20 cellular contexts compared by ENCODE assay signal in genomic region chr13:42649761-42650289, GRCh38.
"Had no signal": no experiment of that assay in that cellular context is flagged by ENCODE, and none has a peak within 500 bp of the region (broad histone marks: within the 10 kb centered on the region; RNA-seq: fewer than 3 reads in every experiment).

No MANE protein-coding gene starts in this region.

- H3K27ac Mint-ChIP-seq: activated CD8-positive, alpha-beta T cell treated with anti-CD3 and anti-CD28 coated beads for 36 hours; activated naive CD8-positive, alpha-beta T cell treated with anti-CD3 and anti-CD28 coated beads for 36 hours; activated T-cell treated with anti-CD3 and anti-CD28 coated beads, Interleukin-2, amount 50 U/mL, for 72 hours; endodermal cell; natural killer cell; progenitor cell of endocrine pancreas; stimulated activated effector memory CD8-positive, alpha-beta T cell treated with anti-CD3 and anti-CD28 coated beads, Interleukin-12 subunit alpha, Interleukin-12 subunit beta, amount 100 ng/mL, for 72 hours had no signal

- H3K36me3 ChIP-seq: breast epithelium, tibial artery had no signal

- H3K4me1 ChIP-seq: breast epithelium, tibial artery had no signal

- H3K4me3 Mint-ChIP-seq: activated CD8-positive, alpha-beta T cell treated with anti-CD3 and anti-CD28 coated beads for 36 hours; activated naive CD8-positive, alpha-beta T cell treated with anti-CD3 and anti-CD28 coated beads for 36 hours; activated T-cell treated with anti-CD3 and anti-CD28 coated beads, Interleukin-2, amount 50 U/mL, for 72 hours; endodermal cell; natural killer cell; stimulated activated effector memory CD8-positive, alpha-beta T cell treated with anti-CD3 and anti-CD28 coated beads, Interleukin-12 subunit alpha, Interleukin-12 subunit beta, amount 100 ng/mL, for 72 hours had no signal

- H3K9me3 ChIP-seq: breast epithelium, mucosa of descending colon, tibial artery had no signal

- H3K27ac ChIP-seq: breast epithelium, tibial artery had no signal

- H3K9me3 Mint-ChIP-seq: activated CD8-positive, alpha-beta T cell treated with anti-CD3 and anti-CD28 coated beads for 36 hours; activated naive CD8-positive, alpha-beta T cell treated with anti-CD3 and anti-CD28 coated beads for 36 hours; activated T-cell treated with anti-CD3 and anti-CD28 coated beads, Interleukin-2, amount 50 U/mL, for 72 hours; natural killer cell; stimulated activated effector memory CD8-positive, alpha-beta T cell treated with anti-CD3 and anti-CD28 coated beads, Interleukin-12 subunit alpha, Interleukin-12 subunit beta, amount 100 ng/mL, for 72 hours had no signal

- H3K27me3 ChIP-seq: breast epithelium, tibial artery had no signal

- ATAC-seq: activated CD8-positive, alpha-beta T cell treated with anti-CD3 and anti-CD28 coated beads for 36 hours; activated T-cell treated with anti-CD3 and anti-CD28 coated beads, Interleukin-2, amount 50 U/mL, for 72 hours; left cardiac atrium; mucosa of descending colon; natural killer cell; right cardiac atrium; stimulated activated effector memory CD8-positive, alpha-beta T cell treated with anti-CD3 and anti-CD28 coated beads, Interleukin-12 subunit alpha, Interleukin-12 subunit beta, amount 100 ng/mL, for 72 hours had no signal

- H3K4me3 ChIP-seq: breast epithelium, mucosa of descending colon, tibial artery had no signal

- H3K4me1 Mint-ChIP-seq: activated naive CD8-positive, alpha-beta T cell treated with anti-CD3 and anti-CD28 coated beads for 36 hours; natural killer cell; stimulated activated effector memory CD8-positive, alpha-beta T cell treated with anti-CD3 and anti-CD28 coated beads, Interleukin-12 subunit alpha, Interleukin-12 subunit beta, amount 100 ng/mL, for 72 hours had no signal

- DNase-seq: activated CD4-positive, alpha-beta T cell treated with anti-CD3 and anti-CD28 coated beads for 4 hours; activated CD8-positive, alpha-beta memory T cell treated with anti-CD3 and anti-CD28 coated beads, Interleukin-2, amount 50 U/mL, for 4 hours; activated CD8-positive, alpha-beta T cell treated with anti-CD3 and anti-CD28 coated beads for 36 hours; activated gamma-delta T cell treated with Interleukin-2 at 50 U/mL for 16 hours; activated naive CD8-positive, alpha-beta T cell treated with anti-CD3 and anti-CD28 coated beads for 36 hours; activated T-cell treated with anti-CD3 and anti-CD28 coated beads, Interleukin-2, amount 50 U/mL, for 72 hours; anterior cingulate cortex; endodermal cell; glutamatergic neuron; left cardiac atrium; mammary epithelial cell; mucosa of descending colon; natural killer cell; occipital lobe; right cardiac atrium; small intestine; tibial artery had no signal
